8 cellular contexts compared by ENCODE assay signal in the genomic region with DNA sequence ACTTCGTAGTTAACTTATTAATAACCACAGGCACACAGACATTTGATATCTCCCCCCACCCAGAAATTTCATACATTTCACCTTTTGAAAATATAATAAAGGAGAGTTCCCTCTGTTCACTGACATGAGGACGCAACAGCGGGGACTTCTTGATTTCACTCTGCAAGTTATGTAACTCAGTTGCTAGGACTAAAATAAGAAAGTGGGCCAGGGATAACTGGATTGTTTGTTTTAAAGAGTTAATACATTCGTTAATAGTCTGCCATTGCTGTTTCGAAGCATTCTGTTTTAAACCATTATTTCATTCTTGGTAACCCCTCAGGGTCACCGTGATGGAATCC. TPM values are rescaled to one million over a fixed set of nuclear protein-coding genes. Genes with fewer than 3 reads are reported as not detected.
DNase-seq lines count a peak whose midpoint lies in the region; ATAC-seq and TF ChIP-seq lines count a peak whose summit lies in the region.

No MANE protein-coding gene starts in this region.

- H2BK120ac ChIP-seq in trophoblast cell (ENCODE audit: insufficient read depth, low read length, poor library complexity), result no peak overlapping the region

- no peak overlapping the region for H2AK5ac ChIP-seq in trophoblast cell (ENCODE audit: low read length)

- no peaks in the 10 kb centered on the region for H3K27me3 ChIP-seq in CD4-positive, alpha-beta T cell (ENCODE audit: control insufficient read depth, insufficient read depth, low read length)
- H3K27me3 ChIP-seq in NT2/D1 (ENCODE audit: insufficient read depth, insufficient read length) (no peaks in the 10 kb centered on the region), ectodermal cell (ENCODE audit: control insufficient read depth, insufficient read depth, low read length, poor library complexity, severe bottlenecking) (no peaks in the 10 kb centered on the region), neuron (ENCODE audit: insufficient read depth, low read length) (no peaks in the 10 kb centered on the region), trophoblast cell (ENCODE audit: insufficient read depth, low read length) (no peaks in the 10 kb centered on the region)

- no peak overlapping the region for H3K14ac ChIP-seq in trophoblast cell (ENCODE audit: low read length)

- H3K9ac ChIP-seq in NT2/D1 (ENCODE audit: insufficient read length, low read depth), result peak overlapping the region; percentile 44
- no peak overlapping the region for H3K9ac ChIP-seq in trophoblast cell (ENCODE audit: low read length)

- WGBS in ectodermal cell, 2 experiments, result 60 to 62% methylated on average over 6 of the region's 6 CpGs
- whole genome bisulfite sequencing in trophoblast cell (ENCODE audit: extremely low coverage, insufficient coverage, insufficient read length), result no CpG with 5 or more reads among the region's 6 CpGs

- H3K27ac ChIP-seq in CD4-positive, alpha-beta T cell (ENCODE audit: low read depth, low read length), result no peak overlapping the region
- H3K27ac ChIP-seq in ectodermal cell (ENCODE audit: insufficient read depth, low read depth, low read length, poor library complexity, severe bottlenecking) (no peak overlapping the region), RWPE1 (no peak overlapping the region), trophoblast cell (ENCODE audit: low read depth, low read length) (no peak overlapping the region)

- H3K4me3 ChIP-seq in NT2/D1 (ENCODE audit: insufficient read length, low read depth) (peak overlapping the region; percentile 69), ectodermal cell (ENCODE audit: insufficient read depth, low read depth, low read length) (peak overlapping the region; percentile 63), neuron (ENCODE audit: low read length) (peak overlapping the region; percentile 65), trophoblast cell (ENCODE audit: low read depth, low read length) (no peak overlapping the region)

- peaks cover 5% of the 10 kb centered on the region for H3K79me2 ChIP-seq in trophoblast cell (ENCODE audit: control insufficient read depth, insufficient read depth, low read length, poor library complexity)

- CTCF ChIA-PET in CD4-positive, alpha-beta T cell (lab: Charles Lee), result no interaction called here
- CTCF ChIA-PET in RWPE1 (lab: Yijun Ruan, JAX), result interaction anchor here (0.7 to 1.0 kb wide), 2 partner anchors 9 to 23 kb away, joined by 4 to 5 read pairs; no protein-coding TSS in a partner anchor

- H3K9me3 ChIP-seq in CD4-positive, alpha-beta T cell (ENCODE audit: control insufficient read depth, low read length), result no peaks in the 10 kb centered on the region
- H3K9me3 ChIP-seq in NT2/D1 (ENCODE audit: insufficient read depth, low read length) (no peaks in the 10 kb centered on the region), ectodermal cell (ENCODE audit: control insufficient read depth, low read length) (no peaks in the 10 kb centered on the region), neuron (ENCODE audit: low read length) (no peaks in the 10 kb centered on the region), trophoblast cell (ENCODE audit: insufficient read depth, low read depth, low read length) (no peaks in the 10 kb centered on the region)

- H3K4me1 ChIP-seq in NT2/D1 (ENCODE audit: insufficient read depth, insufficient read length) (no peaks in the 10 kb centered on the region), ectodermal cell (ENCODE audit: control insufficient read depth, insufficient read depth, low read length) (no peaks in the 10 kb centered on the region), neuron (ENCODE audit: insufficient read depth, low read length) (peaks cover 12% of the 10 kb centered on the region), trophoblast cell (ENCODE audit: control insufficient read depth in 1 of 2, insufficient read depth in 2 of 2, low read length in 2 of 2) (no peaks in the 10 kb centered on the region)

- no peak for TF ChIP-seq CTCF in CD4-positive, alpha-beta T cell (IDR thresholded peaks at IDR 0.05)
- no peak for TF ChIP-seq CTCF in RWPE1 (conservative IDR thresholded peaks at IDR 0.05; ENCODE audit: low read depth)

- peaks cover 8% of the 10 kb centered on the region for H3K79me1 ChIP-seq in trophoblast cell (ENCODE audit: low read length)

- H3K18ac ChIP-seq in trophoblast cell (ENCODE audit: low read length), result no peak overlapping the region

- H3K4me2 ChIP-seq in trophoblast cell (ENCODE audit: low read length), result no peak overlapping the region

- peaks cover 14% of the 10 kb centered on the region for H3K36me3 Mint-ChIP-seq in CD4-positive, alpha-beta T cell (ENCODE audit: low read depth)

- H3K4ac ChIP-seq in trophoblast cell (ENCODE audit: low read depth, low read length), result no peak overlapping the region

- H4K8ac ChIP-seq in trophoblast cell (ENCODE audit: low read depth, low read length), result no peak overlapping the region

- H3K36me3 ChIP-seq in NT2/D1 (ENCODE audit: insufficient read depth, insufficient read length, low read length) (no peaks in the 10 kb centered on the region), ectodermal cell (ENCODE audit: control insufficient read depth, insufficient read depth, low read length) (no peaks in the 10 kb centered on the region), neuron (ENCODE audit: insufficient read depth, low read length) (peaks cover 2% of the 10 kb centered on the region), trophoblast cell (ENCODE audit: control insufficient read depth in 1 of 2, insufficient read depth in 2 of 2, low read length in 2 of 2) (peaks cover 0 to 2% of the 10 kb centered on the region in 2 experiments)

- H3K9me3 Mint-ChIP-seq in CD4-positive, alpha-beta T cell, result no peaks in the 10 kb centered on the region

- no peaks in the 10 kb centered on the region for H3K27me3 Mint-ChIP-seq in CD4-positive, alpha-beta T cell

- no peak overlapping the region for H3K23ac ChIP-seq in trophoblast cell (ENCODE audit: low read length)

- POLR2A ChIA-PET in CD4-positive, alpha-beta T cell (lab: Charles Lee), result interaction anchor here (2.6 kb wide), 1 partner anchor 136 kb away, joined by 16 read pairs; the partner anchor contains the start of gene LRRC37B
- POLR2A ChIA-PET in RWPE1 (lab: Yijun Ruan, JAX; ENCODE audit: low non-redundant PET), result no interaction called here

- H3K27ac Mint-ChIP-seq in CD4-positive, alpha-beta T cell, result peak overlapping the region; percentile 86

- H2BK5ac ChIP-seq in trophoblast cell (ENCODE audit: low read depth, low read length, poor library complexity), result no peak overlapping the region

- peaks cover 41% of the 10 kb centered on the region for H3K4me1 Mint-ChIP-seq in CD4-positive, alpha-beta T cell (ENCODE audit: low read depth)

- ATAC-seq in CD4-positive, alpha-beta T cell (ENCODE audit: poor library complexity), result no peak
- ATAC-seq in HG02588 (IDR thresholded peaks at IDR 0.05; ENCODE audit: unreplicated experiment), result no peak

- no peak for DNase-seq in CD4-positive, alpha-beta T cell
- DNase-seq in NT2/D1 (ENCODE audit: low read depth, low spot score), result no peak
- no peak for DNase-seq in RWPE1 (ENCODE audit: low spot score)
- no peak for DNase-seq in trophoblast cell
- DNase-seq in midbrain (lab: John Stamatoyannopoulos, UW), result no peak

- H2BK12ac ChIP-seq in trophoblast cell (ENCODE audit: low read length), result no peak overlapping the region

- H2AFZ ChIP-seq in neuron (ENCODE audit: low read depth, low read length), result peak overlapping the region; percentile 88
- H2AFZ ChIP-seq in trophoblast cell (ENCODE audit: insufficient read depth, low read length, poor library complexity), result no peak overlapping the region

- H4K91ac ChIP-seq in trophoblast cell (ENCODE audit: low read depth, low read length), result no peak overlapping the region

- intact Hi-C loops in CD4-positive, alpha-beta T cell (cut with DNase I, micrococcal nuclease), result loop anchor here in 1 of 2 experiments (5.0 kb wide), 1 partner anchor 66 kb away; no protein-coding TSS in a partner anchor

- peak overlapping the region; percentile 91 for H3K4me3 Mint-ChIP-seq in CD4-positive, alpha-beta T cell

- H4K12ac ChIP-seq in trophoblast cell (ENCODE audit: low read depth, low read length), result no peak overlapping the region

RNA-seq across cellular contexts. Expression of gene RHOT1, which starts 1.2 kb away (rescaled TPM):
- total RNA-seq in CD4-positive, alpha-beta T cell, result 10 to 100 TPM; 12.9 to 13.1 TPM
- polyA plus RNA-seq in ectodermal cell (2013, experiment 1 of 4), result 36.8 TPM
- polyA plus RNA-seq in ectodermal cell (2013, experiment 2 of 4), result 32.9 TPM
- 27.9 TPM for polyA plus RNA-seq in ectodermal cell (2013, experiment 3 of 4)
- 34.2 TPM for polyA plus RNA-seq in ectodermal cell (2013, experiment 4 of 4)
- 16.1 and 16.6 TPM in 2 replicates for polyA plus RNA-seq in trophoblast cell (2013)
